ENCODE assay signal across 30 cellular contexts in the genomic region with DNA sequence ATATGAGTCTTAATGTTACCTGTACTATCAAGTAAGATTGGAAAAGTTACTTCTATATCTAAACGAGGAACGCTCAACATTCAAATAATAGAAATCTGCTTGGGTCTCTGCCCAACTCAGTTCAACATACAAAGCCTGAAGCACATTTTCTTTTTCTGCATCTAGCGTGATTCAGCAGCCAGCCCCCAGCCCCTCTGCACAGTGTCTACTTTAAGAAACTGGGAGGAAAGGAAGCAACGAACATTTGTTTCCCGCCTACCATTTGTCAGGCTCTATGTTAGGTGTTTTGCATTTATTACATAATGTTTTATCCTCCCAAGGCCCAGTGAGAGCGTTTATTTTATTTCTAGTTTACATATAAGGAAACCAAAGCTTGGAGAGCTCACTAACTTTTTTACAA. TPM values are rescaled to one million over a fixed set of nuclear protein-coding genes. Genes with fewer than 3 reads are reported as not detected.
"Had no signal": no experiment of that assay in that cellular context is flagged by ENCODE, and none has a peak within 500 bp of the region (broad histone marks: within the 10 kb centered on the region; RNA-seq: fewer than 3 reads in every experiment).

No MANE protein-coding gene starts in this region.

- H3K27ac Mint-ChIP-seq: activated CD4-positive, alpha-beta memory T cell treated with anti-CD3 and anti-CD28 coated beads for 36 hours; activated CD4-positive, alpha-beta T cell treated with anti-CD3 and anti-CD28 coated beads for 36 hours; activated CD4-positive, alpha-beta T cell treated with anti-CD3 and anti-CD28 coated beads, Interleukin-2, amount 10 ng/mL, durations not matched to agents 24 days and 14 days; activated CD8-positive, alpha-beta memory T cell treated with anti-CD3 and anti-CD28 coated beads, Interleukin-2, amount 10 ng/mL, durations not matched to agents 7 days and 5 days; activated CD8-positive, alpha-beta T cell treated with anti-CD3 and anti-CD28 coated beads, Interleukin-2, amount 10 ng/mL, durations not matched to agents 7 days and 5 days; activated naive CD4-positive, alpha-beta T cell treated with anti-CD3 and anti-CD28 coated beads, Interleukin-2, amount 10 ng/mL, durations not matched to agents 7 days and 5 days; activated naive CD4-positive, alpha-beta T cell treated with anti-CD3 and anti-CD28 coated beads, Interleukin-2, amount 50 U/mL, for 72 hours; activated naive CD8-positive, alpha-beta T cell treated with anti-CD3 and anti-CD28 coated beads, Interleukin-2, amount 10 ng/mL, durations not matched to agents 7 days and 5 days; activated T-helper 1 cell treated with anti-CD3 and anti-CD28 coated beads, Interleukin-12 subunit alpha, Interleukin-12 subunit beta, Interleukin-2, Interleukin-4 antibody, amounts not matched to agents 30 ng/mL and 10 ng/mL and 1 ng/mL, durations not matched to agents 14 hours and 24 hours and 36 hours; dendritic cell treated with granulocyte-macrophage colony-stimulating factor and Interleukin-4, amounts not matched to agents 40 ng/mL and 50 ng/mL, for 4 days; endodermal cell; T-helper 1 cell treated with Interleukin-12 subunit alpha and Interleukin-12 subunit beta and Interleukin-4 antibody, amounts not matched to agents 30 μg/mL and 1 μg/mL, for 36 hours; T-helper 2 cell treated with Interferon-gamma antibody and Interleukin-4, amounts not matched to agents 5 μg/mL and 100 μg/mL, for 36 hours had no signal

- H3K27me3 Mint-ChIP-seq: activated CD4-positive, alpha-beta T cell treated with anti-CD3 and anti-CD28 coated beads, Interleukin-2, amount 10 ng/mL, durations not matched to agents 24 days and 14 days; activated CD8-positive, alpha-beta memory T cell treated with anti-CD3 and anti-CD28 coated beads, Interleukin-2, amount 10 ng/mL, durations not matched to agents 7 days and 5 days; activated naive CD4-positive, alpha-beta T cell treated with anti-CD3 and anti-CD28 coated beads, Interleukin-2, amount 10 ng/mL, durations not matched to agents 7 days and 5 days; activated naive CD8-positive, alpha-beta T cell treated with anti-CD3 and anti-CD28 coated beads, Interleukin-2, amount 10 ng/mL, durations not matched to agents 7 days and 5 days; brain had no signal

- ATAC-seq: activated CD4-positive, alpha-beta T cell treated with anti-CD3 and anti-CD28 coated beads for 36 hours; activated CD8-positive, alpha-beta memory T cell treated with anti-CD3 and anti-CD28 coated beads, Interleukin-2, amount 10 ng/mL, durations not matched to agents 7 days and 5 days; activated CD8-positive, alpha-beta T cell treated with anti-CD3 and anti-CD28 coated beads, Interleukin-2, amount 10 ng/mL, durations not matched to agents 7 days and 5 days; activated naive CD4-positive, alpha-beta T cell treated with anti-CD3 and anti-CD28 coated beads, Interleukin-2, amount 50 U/mL, for 72 hours; esophagus mucosa had no signal

- DNase-seq: activated CD4-positive, alpha-beta memory T cell treated with anti-CD3 and anti-CD28 coated beads for 36 hours; activated CD4-positive, alpha-beta T cell treated with anti-CD3 and anti-CD28 coated beads for 36 hours; activated CD4-positive, alpha-beta T cell treated with anti-CD3 and anti-CD28 coated beads, Interleukin-2, amount 10 ng/mL, durations not matched to agents 24 days and 14 days; activated CD4-positive, CD25-positive, alpha-beta regulatory T cell; activated CD4-positive, CD25-positive, alpha-beta regulatory T cell treated with anti-CD3 and anti-CD28 coated beads, Interleukin-2, amount 50 U/mL, for 72 hours; activated CD8-positive, alpha-beta memory T cell treated with anti-CD3 and anti-CD28 coated beads, Interleukin-2, amount 10 ng/mL, durations not matched to agents 7 days and 5 days; activated CD8-positive, alpha-beta memory T cell treated with anti-CD3 and anti-CD28 coated beads, Interleukin-2, amount 50 U/mL, for 4 hours; activated CD8-positive, alpha-beta T cell treated with anti-CD3 and anti-CD28 coated beads, Interleukin-2, amount 10 ng/mL, durations not matched to agents 7 days and 5 days; activated gamma-delta T cell; activated naive CD4-positive, alpha-beta T cell; activated naive CD4-positive, alpha-beta T cell treated with anti-CD3 and anti-CD28 coated beads, Interleukin-2, amount 10 ng/mL, durations not matched to agents 7 days and 5 days; activated naive CD8-positive, alpha-beta T cell treated with anti-CD3 and anti-CD28 coated beads, Interleukin-2, amount 10 ng/mL, durations not matched to agents 7 days and 5 days; activated T-cell treated with anti-CD3 and anti-CD28 coated beads, Interleukin-2, amount 50 U/mL, for 1 hour; activated T-cell treated with anti-CD3 and anti-CD28 coated beads, Interleukin-2, amount 50 U/mL, for 48 hours; central memory CD4-positive, alpha-beta T cell; cerebellar nuclear complex; colonic mucosa; effector memory CD4-positive, alpha-beta T cell; endodermal cell; foreskin fibroblast; T1000 had no signal

- H3K4me3 Mint-ChIP-seq: activated CD4-positive, alpha-beta memory T cell treated with anti-CD3 and anti-CD28 coated beads for 36 hours; activated CD4-positive, alpha-beta T cell treated with anti-CD3 and anti-CD28 coated beads for 36 hours; activated CD4-positive, alpha-beta T cell treated with anti-CD3 and anti-CD28 coated beads, Interleukin-2, amount 10 ng/mL, durations not matched to agents 24 days and 14 days; activated CD8-positive, alpha-beta memory T cell treated with anti-CD3 and anti-CD28 coated beads, Interleukin-2, amount 10 ng/mL, durations not matched to agents 7 days and 5 days; activated CD8-positive, alpha-beta T cell treated with anti-CD3 and anti-CD28 coated beads, Interleukin-2, amount 10 ng/mL, durations not matched to agents 7 days and 5 days; activated naive CD4-positive, alpha-beta T cell treated with anti-CD3 and anti-CD28 coated beads, Interleukin-2, amount 10 ng/mL, durations not matched to agents 7 days and 5 days; activated naive CD8-positive, alpha-beta T cell treated with anti-CD3 and anti-CD28 coated beads, Interleukin-2, amount 10 ng/mL, durations not matched to agents 7 days and 5 days; activated T-helper 1 cell treated with anti-CD3 and anti-CD28 coated beads, Interleukin-12 subunit alpha, Interleukin-12 subunit beta, Interleukin-2, Interleukin-4 antibody, amounts not matched to agents 30 ng/mL and 10 ng/mL and 1 ng/mL, durations not matched to agents 14 hours and 24 hours and 36 hours; dendritic cell treated with granulocyte-macrophage colony-stimulating factor and Interleukin-4, amounts not matched to agents 40 ng/mL and 50 ng/mL, for 4 days; endodermal cell; T-helper 1 cell treated with Interleukin-12 subunit alpha and Interleukin-12 subunit beta and Interleukin-4 antibody, amounts not matched to agents 30 μg/mL and 1 μg/mL, for 36 hours; T-helper 2 cell treated with Interferon-gamma antibody and Interleukin-4, amounts not matched to agents 5 μg/mL and 100 μg/mL, for 36 hours had no signal

- H3K4me1 Mint-ChIP-seq: activated CD4-positive, alpha-beta T cell treated with anti-CD3 and anti-CD28 coated beads for 36 hours; activated CD4-positive, alpha-beta T cell treated with anti-CD3 and anti-CD28 coated beads, Interleukin-2, amount 10 ng/mL, durations not matched to agents 24 days and 14 days; activated CD8-positive, alpha-beta memory T cell treated with anti-CD3 and anti-CD28 coated beads, Interleukin-2, amount 10 ng/mL, durations not matched to agents 7 days and 5 days; activated naive CD4-positive, alpha-beta T cell treated with anti-CD3 and anti-CD28 coated beads, Interleukin-2, amount 10 ng/mL, durations not matched to agents 7 days and 5 days; activated naive CD8-positive, alpha-beta T cell treated with anti-CD3 and anti-CD28 coated beads, Interleukin-2, amount 10 ng/mL, durations not matched to agents 7 days and 5 days had no signal

- H3K9me3 ChIP-seq: ascending aorta, breast epithelium, colonic mucosa had no signal

- H3K36me3 Mint-ChIP-seq: activated CD4-positive, alpha-beta memory T cell treated with anti-CD3 and anti-CD28 coated beads for 36 hours; activated CD8-positive, alpha-beta memory T cell treated with anti-CD3 and anti-CD28 coated beads, Interleukin-2, amount 10 ng/mL, durations not matched to agents 7 days and 5 days; activated naive CD4-positive, alpha-beta T cell treated with anti-CD3 and anti-CD28 coated beads, Interleukin-2, amount 10 ng/mL, durations not matched to agents 7 days and 5 days; activated naive CD4-positive, alpha-beta T cell treated with anti-CD3 and anti-CD28 coated beads, Interleukin-2, amount 50 U/mL, for 72 hours; activated naive CD8-positive, alpha-beta T cell treated with anti-CD3 and anti-CD28 coated beads, Interleukin-2, amount 10 ng/mL, durations not matched to agents 7 days and 5 days; brain had no signal

RNA-seq across cellular contexts. Expression of a gene that starts 17.3 kb away (rescaled TPM):
- total RNA-seq: activated CD4-positive, alpha-beta memory T cell treated with anti-CD3 and anti-CD28 coated beads for 36 hours had no signal
